In the genomic region with DNA sequence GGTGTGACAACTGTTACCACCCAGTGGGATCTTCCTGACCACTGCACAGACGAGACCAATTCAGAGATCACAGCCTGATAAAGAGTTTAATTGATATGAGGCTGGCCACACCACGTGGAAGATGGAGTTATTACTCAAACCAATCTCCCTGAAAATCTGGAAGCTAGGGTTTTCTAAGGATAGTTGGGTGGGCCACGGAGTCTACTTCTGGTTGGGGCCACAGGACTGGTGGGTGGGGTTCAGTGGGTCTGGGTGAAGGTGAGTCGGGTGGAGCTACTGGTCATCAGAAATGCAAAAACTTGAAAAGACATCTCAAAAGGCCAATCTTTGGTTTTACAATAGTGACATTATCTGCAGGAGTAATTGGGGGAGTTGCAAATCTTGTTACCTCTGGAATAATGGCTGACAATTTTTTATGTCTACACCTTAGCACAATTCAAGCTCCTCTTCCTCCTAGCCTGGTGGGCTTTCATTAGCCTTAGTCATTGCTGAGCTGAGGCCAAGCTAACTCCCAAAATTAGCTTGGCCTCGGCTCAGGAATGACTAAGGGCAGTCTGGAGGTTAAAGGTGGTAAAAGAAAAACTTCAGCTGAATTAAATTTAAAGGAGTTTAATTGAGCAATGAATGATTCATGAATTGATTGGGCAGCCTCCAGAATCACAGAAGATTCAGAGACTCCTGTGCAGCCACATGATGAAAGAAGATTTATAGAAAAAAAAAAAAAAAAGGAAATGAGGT, we compare ENCODE assay signal across 21 cellular contexts. TPM values are rescaled to one million over a fixed set of nuclear protein-coding genes. Genes with fewer than 3 reads are reported as not detected.
DNase-seq lines count a peak whose midpoint lies in the region; ATAC-seq and TF ChIP-seq lines count a peak whose summit lies in the region.
"Had no signal": no experiment of that assay in that cellular context is flagged by ENCODE, and none has a peak within 500 bp of the region (broad histone marks: within the 10 kb centered on the region; RNA-seq: fewer than 3 reads in every experiment).

No MANE protein-coding gene starts in this region.

- TF ChIP-seq POLR2A in adrenal gland (IDR thresholded peaks at IDR 0.05): no peak

- H3K27ac ChIP-seq in adrenal gland (peak overlapping the region in 2 of 5 donors; percentile 40 to 47), tibial artery (peak overlapping the region; percentile 33 to 58)
- H3K27ac ChIP-seq: dorsolateral prefrontal cortex, gastroesophageal sphincter, lower lobe of right lung, neural progenitor cell, Peyer's patch, uterus had no signal

- H3K9me3 ChIP-seq in adrenal gland (replicated peaks in 1 of 3) (no peaks in the 10 kb centered on the region), tibial artery (peaks cover 0 to 5% (median 0%) of the 10 kb centered on the region in 3 donors)
- H3K9me3 ChIP-seq: gastroesophageal sphincter, lower lobe of right lung, Peyer's patch, uterus had no signal

- H3K36me3 ChIP-seq in adrenal gland (replicated peaks in 1 of 2) (no peaks in the 10 kb centered on the region), tibial artery (no peaks in the 10 kb centered on the region)
- H3K36me3 ChIP-seq: gastroesophageal sphincter, lower lobe of right lung, neural progenitor cell, Peyer's patch, uterus had no signal

- ATAC-seq in GM21360 (IDR thresholded peaks at IDR 0.05; ENCODE audit: unreplicated experiment) (no peak), GM21515 (IDR thresholded peaks at IDR 0.05; ENCODE audit: unreplicated experiment) (no peak)
- ATAC-seq: activated CD8-positive, alpha-beta T cell treated with anti-CD3 and anti-CD28 coated beads for 36 hours; CD8-positive, alpha-beta T cell; gastroesophageal sphincter; lower lobe of right lung had no signal

- H3K27me3 ChIP-seq in adrenal gland (no peaks in the 10 kb centered on the region), tibial artery (no peaks in the 10 kb centered on the region)
- H3K27me3 ChIP-seq: gastroesophageal sphincter, neural progenitor cell, Peyer's patch, uterus had no signal

- intact Hi-C loops in adrenal gland (cut with DNase I) (no loop called here), tibial artery (cut with DNase I; ENCODE audit: low total_unique reads) (loop anchor here (1.0 kb wide), 1 partner anchor 50 kb away; no protein-coding TSS in a partner anchor)

- peak; percentile 82 for DNase-seq in HCEC 1CT
- DNase-seq in adrenal gland: peak in 6 of 7 donors; percentile 3 to 72 (median 53)
- DNase-seq in fibroblast of peridontal ligament (ENCODE audit: extremely low read depth): peak; percentile 55
- no peak for DNase-seq in tibial artery
- DNase-seq in NCI-H1436 (lab: John Stamatoyannopoulos, UW): no peak
- DNase-seq: activated CD4-positive, CD25-positive, alpha-beta regulatory T cell; activated CD8-positive, alpha-beta T cell treated with anti-CD3 and anti-CD28 coated beads for 36 hours; activated gamma-delta T cell; activated T-cell treated with anti-CD3 and anti-CD28 coated beads for 4 hours; caudate nucleus; CD8-positive, alpha-beta T cell; dorsolateral prefrontal cortex; lower lobe of right lung; NCI-H524; NK-92 treated with Interleukin-12 subunit alpha and Interleukin-12 subunit beta, amount 100 ng/mL, for 24 hours had no signal

- H3K4me3 ChIP-seq in adrenal gland (no peak overlapping the region), tibial artery (no peak overlapping the region)
- H3K4me3 ChIP-seq: dorsolateral prefrontal cortex, gastroesophageal sphincter, lower lobe of right lung, neural progenitor cell, Peyer's patch, uterus had no signal

- 70 to 78% (median 76%) methylated on average over 5 of the region's 5 CpGs for WGBS in adrenal gland, 4 donors

- TF ChIP-seq CTCF in adrenal gland (IDR thresholded peaks at IDR 0.05): no peak
- no peak for TF ChIP-seq CTCF in tibial artery (IDR thresholded peaks at IDR 0.05)

- H3K4me1 ChIP-seq in adrenal gland (replicated peaks in 1 of 2): peaks cover 0 to 6% of the 10 kb centered on the region in 2 donors
- H3K4me1 ChIP-seq in tibial artery: peaks cover 0 to 21% (median 2%) of the 10 kb centered on the region in 4 donors
- H3K4me1 ChIP-seq: gastroesophageal sphincter, lower lobe of right lung, Peyer's patch, uterus had no signal

RNA-seq across cellular contexts. Expression of a gene that starts 13.1 kb away (rescaled TPM):
- 100 to 1,000 TPM; 102 to 549 (median 313) TPM for total RNA-seq in adrenal gland
- polyA plus RNA-seq in adrenal gland: 100 to 1,000 TPM in 1 of 3 donors, 10 to 100 TPM in 2; 10.0 to 298 (median 57.6) TPM

Comparison
In these comparisons a context has a peak if more than half of its experiments do, and no peak if none do; other contexts are left out.
1. DNase-seq: peak in HCEC 1CT (single experiment), adrenal gland (6 of 7) and fibroblast of peridontal ligament (single experiment); none in tibial artery (0 of 2) and NCI-H1436 (single experiment).